Comparison of ENCODE assay signal across 1 cellular context in the genomic region with DNA sequence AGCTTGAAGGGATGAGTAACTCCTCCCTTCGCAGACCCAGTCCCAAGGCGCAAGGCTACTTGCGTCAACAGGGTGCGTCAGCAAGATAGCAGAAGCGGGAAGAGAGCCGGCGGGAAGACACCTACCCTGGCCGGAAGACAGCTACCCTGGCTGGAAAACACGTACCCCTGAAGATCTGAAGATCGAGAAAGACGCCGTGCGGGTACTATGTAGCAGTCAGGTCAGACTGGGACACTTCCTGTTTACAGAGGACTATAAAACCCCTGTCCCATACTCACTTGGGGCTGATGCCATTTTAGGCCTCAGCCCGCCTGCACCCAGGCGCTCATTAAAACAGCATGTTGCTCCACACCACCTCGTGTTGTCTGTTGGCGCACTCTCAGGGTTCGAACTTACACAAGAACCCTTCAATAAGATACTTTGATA.
TF ChIP-seq lines count a peak whose summit lies in the region.

No MANE protein-coding gene starts in this region.

TF ChIP-seq in K562, 482 proteins besides CTCF, POLR2A, EP300 and RAD21 (continued from another document and continues in another):
- TF ChIP-seq ERF (CRISPR knock-in tag; IDR thresholded peaks at IDR 0.05) = no peak
- TF ChIP-seq MCM7 (IDR thresholded peaks at IDR 0.05) = no peak
- no peak for TF ChIP-seq NFIX (CRISPR knock-in tag; IDR thresholded peaks at IDR 0.05; ENCODE audit: low read depth)
- no peak for TF ChIP-seq NFXL1 (CRISPR knock-in tag; IDR thresholded peaks at IDR 0.05)
- TF ChIP-seq SNIP1 (IDR thresholded peaks at IDR 0.05; ENCODE audit: low read depth) = no peak
- no peak for TF ChIP-seq ETS2 (tag; IDR thresholded peaks at IDR 0.05; ENCODE audit: borderline replicate concordance, poor library complexity, severe bottlenecking)
- TF ChIP-seq ETV1 (tag; conservative IDR thresholded peaks at IDR 0.05; ENCODE audit: low read depth) = peak; percentile 77
- TF ChIP-seq TEAD1 (CRISPR knock-in tag; IDR thresholded peaks at IDR 0.05) = no peak
- TF ChIP-seq HDAC8 (tag; IDR thresholded peaks at IDR 0.05) = no peak
- no peak for TF ChIP-seq KAT7 (CRISPR knock-in tag; IDR thresholded peaks at IDR 0.05; ENCODE audit: borderline replicate concordance)
- TF ChIP-seq POLR2B (IDR thresholded peaks at IDR 0.05; ENCODE audit: low read depth, partially characterized antibody) = no peak
- TF ChIP-seq SMAD3 (CRISPR knock-in tag; conservative IDR thresholded peaks at IDR 0.05) = no peak
- TF ChIP-seq, protein P1, sequence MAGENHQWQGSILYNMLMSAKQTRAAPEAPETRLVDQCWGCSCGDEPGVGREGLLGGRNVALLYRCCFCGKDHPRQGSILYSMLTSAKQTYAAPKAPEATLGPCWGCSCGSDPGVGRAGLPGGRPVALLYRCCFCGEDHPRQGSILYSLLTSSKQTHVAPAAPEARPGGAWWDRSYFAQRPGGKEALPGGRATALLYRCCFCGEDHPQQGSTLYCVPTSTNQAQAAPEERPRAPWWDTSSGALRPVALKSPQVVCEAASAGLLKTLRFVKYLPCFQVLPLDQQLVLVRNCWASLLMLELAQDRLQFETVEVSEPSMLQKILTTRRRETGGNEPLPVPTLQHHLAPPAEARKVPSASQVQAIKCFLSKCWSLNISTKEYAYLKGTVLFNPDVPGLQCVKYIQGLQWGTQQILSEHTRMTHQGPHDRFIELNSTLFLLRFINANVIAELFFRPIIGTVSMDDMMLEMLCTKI (IDR thresholded peaks at IDR 0.05; ENCODE audit: partially characterized antibody) = no peak
- peak; percentile 89 for TF ChIP-seq L3MBTL2 (IDR thresholded peaks at IDR 0.05)
- TF ChIP-seq, protein P2, sequence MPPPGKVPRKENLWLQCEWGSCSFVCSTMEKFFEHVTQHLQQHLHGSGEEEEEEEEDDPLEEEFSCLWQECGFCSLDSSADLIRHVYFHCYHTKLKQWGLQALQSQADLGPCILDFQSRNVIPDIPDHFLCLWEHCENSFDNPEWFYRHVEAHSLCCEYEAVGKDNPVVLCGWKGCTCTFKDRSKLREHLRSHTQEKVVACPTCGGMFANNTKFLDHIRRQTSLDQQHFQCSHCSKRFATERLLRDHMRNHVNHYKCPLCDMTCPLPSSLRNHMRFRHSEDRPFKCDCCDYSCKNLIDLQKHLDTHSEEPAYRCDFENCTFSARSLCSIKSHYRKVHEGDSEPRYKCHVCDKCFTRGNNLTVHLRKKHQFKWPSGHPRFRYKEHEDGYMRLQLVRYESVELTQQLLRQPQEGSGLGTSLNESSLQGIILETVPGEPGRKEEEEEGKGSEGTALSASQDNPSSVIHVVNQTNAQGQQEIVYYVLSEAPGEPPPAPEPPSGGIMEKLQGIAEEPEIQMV (tag; conservative IDR thresholded peaks at IDR 0.05; ENCODE audit: low read depth) = no peak
- TF ChIP-seq HLTF (IDR thresholded peaks at IDR 0.05) = no peak
- no peak for TF ChIP-seq SP2 (IDR thresholded peaks at IDR 0.05; ENCODE audit: extremely low read depth, low read depth, low read length, poor library complexity, severe bottlenecking)
- TF ChIP-seq ZNF766 (CRISPR knock-in tag; conservative IDR thresholded peaks at IDR 0.05) = 0 out of 2 replicates have a peak, but pooled peaks have one; percentile 22
- TF ChIP-seq, protein P3, sequence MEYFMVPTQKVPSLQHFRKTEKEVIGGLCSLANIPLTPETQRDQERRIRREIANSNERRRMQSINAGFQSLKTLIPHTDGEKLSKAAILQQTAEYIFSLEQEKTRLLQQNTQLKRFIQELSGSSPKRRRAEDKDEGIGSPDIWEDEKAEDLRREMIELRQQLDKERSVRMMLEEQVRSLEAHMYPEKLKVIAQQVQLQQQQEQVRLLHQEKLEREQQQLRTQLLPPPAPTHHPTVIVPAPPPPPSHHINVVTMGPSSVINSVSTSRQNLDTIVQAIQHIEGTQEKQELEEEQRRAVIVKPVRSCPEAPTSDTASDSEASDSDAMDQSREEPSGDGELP (CRISPR knock-in tag; IDR thresholded peaks at IDR 0.05; ENCODE audit: borderline replicate concordance) = no peak
- peak; percentile 61; the same call in 1 of the 2 replicates for TF ChIP-seq CC2D1A (IDR thresholded peaks at IDR 0.05)
- TF ChIP-seq ZNF57 (CRISPR knock-in tag; IDR thresholded peaks at IDR 0.05) = no peak
- no peak for TF ChIP-seq ZNF282 (CRISPR knock-in tag; IDR thresholded peaks at IDR 0.05)
- no peak for TF ChIP-seq GABPB2 (CRISPR knock-in tag; conservative IDR thresholded peaks at IDR 0.05)
- 0 out of 2 replicates have a peak, but pooled peaks have one; percentile 12 for TF ChIP-seq MAFK (IDR thresholded peaks at IDR 0.05; ENCODE audit: low read length)
- TF ChIP-seq, protein P4, sequence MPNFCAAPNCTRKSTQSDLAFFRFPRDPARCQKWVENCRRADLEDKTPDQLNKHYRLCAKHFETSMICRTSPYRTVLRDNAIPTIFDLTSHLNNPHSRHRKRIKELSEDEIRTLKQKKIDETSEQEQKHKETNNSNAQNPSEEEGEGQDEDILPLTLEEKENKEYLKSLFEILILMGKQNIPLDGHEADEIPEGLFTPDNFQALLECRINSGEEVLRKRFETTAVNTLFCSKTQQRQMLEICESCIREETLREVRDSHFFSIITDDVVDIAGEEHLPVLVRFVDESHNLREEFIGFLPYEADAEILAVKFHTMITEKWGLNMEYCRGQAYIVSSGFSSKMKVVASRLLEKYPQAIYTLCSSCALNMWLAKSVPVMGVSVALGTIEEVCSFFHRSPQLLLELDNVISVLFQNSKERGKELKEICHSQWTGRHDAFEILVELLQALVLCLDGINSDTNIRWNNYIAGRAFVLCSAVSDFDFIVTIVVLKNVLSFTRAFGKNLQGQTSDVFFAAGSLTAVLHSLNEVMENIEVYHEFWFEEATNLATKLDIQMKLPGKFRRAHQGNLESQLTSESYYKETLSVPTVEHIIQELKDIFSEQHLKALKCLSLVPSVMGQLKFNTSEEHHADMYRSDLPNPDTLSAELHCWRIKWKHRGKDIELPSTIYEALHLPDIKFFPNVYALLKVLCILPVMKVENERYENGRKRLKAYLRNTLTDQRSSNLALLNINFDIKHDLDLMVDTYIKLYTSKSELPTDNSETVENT (CRISPR knock-in tag; IDR thresholded peaks at IDR 0.05) = no peak
- peak; percentile 50 for TF ChIP-seq MYC (IDR thresholded peaks at IDR 0.05; ENCODE audit: low read depth, low read length)
- peak; percentile 41; the same call in 1 of the 2 replicates for TF ChIP-seq MYC (CRISPR knock-in tag; IDR thresholded peaks at IDR 0.05; ENCODE audit: borderline replicate concordance, low read depth)
- TF ChIP-seq ZNF586 (CRISPR knock-in tag; conservative IDR thresholded peaks at IDR 0.05) = no peak
- no peak for TF ChIP-seq KHSRP (IDR thresholded peaks at IDR 0.05)
- no peak for TF ChIP-seq HDAC3 (IDR thresholded peaks at IDR 0.05; ENCODE audit: borderline replicate concordance, partially characterized antibody)
- TF ChIP-seq, protein P5, sequence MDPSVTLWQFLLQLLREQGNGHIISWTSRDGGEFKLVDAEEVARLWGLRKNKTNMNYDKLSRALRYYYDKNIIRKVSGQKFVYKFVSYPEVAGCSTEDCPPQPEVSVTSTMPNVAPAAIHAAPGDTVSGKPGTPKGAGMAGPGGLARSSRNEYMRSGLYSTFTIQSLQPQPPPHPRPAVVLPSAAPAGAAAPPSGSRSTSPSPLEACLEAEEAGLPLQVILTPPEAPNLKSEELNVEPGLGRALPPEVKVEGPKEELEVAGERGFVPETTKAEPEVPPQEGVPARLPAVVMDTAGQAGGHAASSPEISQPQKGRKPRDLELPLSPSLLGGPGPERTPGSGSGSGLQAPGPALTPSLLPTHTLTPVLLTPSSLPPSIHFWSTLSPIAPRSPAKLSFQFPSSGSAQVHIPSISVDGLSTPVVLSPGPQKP (CRISPR knock-in tag; IDR thresholded peaks at IDR 0.05) = no peak
- no peak for TF ChIP-seq CHD4 (IDR thresholded peaks at IDR 0.05; ENCODE audit: insufficient read depth, insufficient replicate concordance, low read depth, low read length, poor library complexity, severe bottlenecking)
- TF ChIP-seq DNMT1 (IDR thresholded peaks at IDR 0.05) = no peak
- no peak for TF ChIP-seq ZNF408 (CRISPR knock-in tag; IDR thresholded peaks at IDR 0.05; ENCODE audit: low read depth)
- no peak for TF ChIP-seq JUNB (CRISPR knock-in tag; conservative IDR thresholded peaks at IDR 0.05)
- TF ChIP-seq ETV5 (CRISPR knock-in tag; IDR thresholded peaks at IDR 0.05; ENCODE audit: low read depth) = 0 out of 2 replicates have a peak, but pooled peaks have one; percentile 47
- TF ChIP-seq NFIC (IDR thresholded peaks at IDR 0.05) = no peak
- TF ChIP-seq, protein P6, sequence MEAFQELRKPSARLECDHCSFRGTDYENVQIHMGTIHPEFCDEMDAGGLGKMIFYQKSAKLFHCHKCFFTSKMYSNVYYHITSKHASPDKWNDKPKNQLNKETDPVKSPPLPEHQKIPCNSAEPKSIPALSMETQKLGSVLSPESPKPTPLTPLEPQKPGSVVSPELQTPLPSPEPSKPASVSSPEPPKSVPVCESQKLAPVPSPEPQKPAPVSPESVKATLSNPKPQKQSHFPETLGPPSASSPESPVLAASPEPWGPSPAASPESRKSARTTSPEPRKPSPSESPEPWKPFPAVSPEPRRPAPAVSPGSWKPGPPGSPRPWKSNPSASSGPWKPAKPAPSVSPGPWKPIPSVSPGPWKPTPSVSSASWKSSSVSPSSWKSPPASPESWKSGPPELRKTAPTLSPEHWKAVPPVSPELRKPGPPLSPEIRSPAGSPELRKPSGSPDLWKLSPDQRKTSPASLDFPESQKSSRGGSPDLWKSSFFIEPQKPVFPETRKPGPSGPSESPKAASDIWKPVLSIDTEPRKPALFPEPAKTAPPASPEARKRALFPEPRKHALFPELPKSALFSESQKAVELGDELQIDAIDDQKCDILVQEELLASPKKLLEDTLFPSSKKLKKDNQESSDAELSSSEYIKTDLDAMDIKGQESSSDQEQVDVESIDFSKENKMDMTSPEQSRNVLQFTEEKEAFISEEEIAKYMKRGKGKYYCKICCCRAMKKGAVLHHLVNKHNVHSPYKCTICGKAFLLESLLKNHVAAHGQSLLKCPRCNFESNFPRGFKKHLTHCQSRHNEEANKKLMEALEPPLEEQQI (IDR thresholded peaks at IDR 0.05) = peak; percentile 50
- no peak for TF ChIP-seq ZNF778 (CRISPR knock-in tag; IDR thresholded peaks at IDR 0.05)
- TF ChIP-seq TAF1 (IDR thresholded peaks at IDR 0.05; ENCODE audit: control insufficient read depth, extremely low read depth, insufficient read depth, low read length, severe bottlenecking) = peak; percentile 34
- TF ChIP-seq, protein P7, sequence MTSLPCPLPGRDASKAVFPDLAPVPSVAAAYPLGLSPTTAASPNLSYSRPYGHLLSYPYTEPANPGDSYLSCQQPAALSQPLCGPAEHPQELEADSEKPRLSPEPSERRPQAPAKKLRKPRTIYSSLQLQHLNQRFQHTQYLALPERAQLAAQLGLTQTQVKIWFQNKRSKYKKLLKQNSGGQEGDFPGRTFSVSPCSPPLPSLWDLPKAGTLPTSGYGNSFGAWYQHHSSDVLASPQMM (CRISPR knock-in tag; IDR thresholded peaks at IDR 0.05) = no peak
- no peak for TF ChIP-seq TBP (optimal IDR thresholded peaks at IDR 0.05; ENCODE audit: low read depth, low read length)
- no peak for TF ChIP-seq ZNF143 (CRISPR knock-in tag; IDR thresholded peaks at IDR 0.05)
- TF ChIP-seq, protein P8, sequence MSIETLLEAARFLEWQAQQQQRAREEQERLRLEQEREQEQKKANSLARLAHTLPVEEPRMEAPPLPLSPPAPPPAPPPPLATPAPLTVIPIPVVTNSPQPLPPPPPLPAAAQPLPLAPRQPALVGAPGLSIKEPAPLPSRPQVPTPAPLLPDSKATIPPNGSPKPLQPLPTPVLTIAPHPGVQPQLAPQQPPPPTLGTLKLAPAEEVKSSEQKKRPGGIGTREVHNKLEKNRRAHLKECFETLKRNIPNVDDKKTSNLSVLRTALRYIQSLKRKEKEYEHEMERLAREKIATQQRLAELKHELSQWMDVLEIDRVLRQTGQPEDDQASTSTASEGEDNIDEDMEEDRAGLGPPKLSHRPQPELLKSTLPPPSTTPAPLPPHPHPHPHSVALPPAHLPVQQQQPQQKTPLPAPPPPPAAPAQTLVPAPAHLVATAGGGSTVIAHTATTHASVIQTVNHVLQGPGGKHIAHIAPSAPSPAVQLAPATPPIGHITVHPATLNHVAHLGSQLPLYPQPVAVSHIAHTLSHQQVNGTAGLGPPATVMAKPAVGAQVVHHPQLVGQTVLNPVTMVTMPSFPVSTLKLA (conservative IDR thresholded peaks at IDR 0.05) = no peak
- 0 out of 2 replicates have a peak, but pooled peaks have one; percentile 12 for TF ChIP-seq JUN (IDR thresholded peaks at IDR 0.05; ENCODE audit: borderline replicate concordance, low read depth, low read length)
- no peak for TF ChIP-seq JUN (CRISPR knock-in tag; IDR thresholded peaks at IDR 0.05; ENCODE audit: borderline replicate concordance)
- TF ChIP-seq, protein P9, sequence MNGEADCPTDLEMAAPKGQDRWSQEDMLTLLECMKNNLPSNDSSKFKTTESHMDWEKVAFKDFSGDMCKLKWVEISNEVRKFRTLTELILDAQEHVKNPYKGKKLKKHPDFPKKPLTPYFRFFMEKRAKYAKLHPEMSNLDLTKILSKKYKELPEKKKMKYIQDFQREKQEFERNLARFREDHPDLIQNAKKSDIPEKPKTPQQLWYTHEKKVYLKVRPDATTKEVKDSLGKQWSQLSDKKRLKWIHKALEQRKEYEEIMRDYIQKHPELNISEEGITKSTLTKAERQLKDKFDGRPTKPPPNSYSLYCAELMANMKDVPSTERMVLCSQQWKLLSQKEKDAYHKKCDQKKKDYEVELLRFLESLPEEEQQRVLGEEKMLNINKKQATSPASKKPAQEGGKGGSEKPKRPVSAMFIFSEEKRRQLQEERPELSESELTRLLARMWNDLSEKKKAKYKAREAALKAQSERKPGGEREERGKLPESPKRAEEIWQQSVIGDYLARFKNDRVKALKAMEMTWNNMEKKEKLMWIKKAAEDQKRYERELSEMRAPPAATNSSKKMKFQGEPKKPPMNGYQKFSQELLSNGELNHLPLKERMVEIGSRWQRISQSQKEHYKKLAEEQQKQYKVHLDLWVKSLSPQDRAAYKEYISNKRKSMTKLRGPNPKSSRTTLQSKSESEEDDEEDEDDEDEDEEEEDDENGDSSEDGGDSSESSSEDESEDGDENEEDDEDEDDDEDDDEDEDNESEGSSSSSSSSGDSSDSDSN (IDR thresholded peaks at IDR 0.05; ENCODE audit: borderline replicate concordance in 1 of 2, low read depth in 2 of 2, low read length in 2 of 2) = no peak
- TF ChIP-seq JUND (IDR thresholded peaks at IDR 0.05; ENCODE audit: borderline replicate concordance, low read depth, low read length) = 0 out of 2 replicates have a peak, but pooled peaks have one; percentile 35
- TF ChIP-seq JUND (tag; IDR thresholded peaks at IDR 0.05; ENCODE audit: borderline replicate concordance, low read depth, low read length) = peak; percentile 44; the same call in 1 of the 3 replicates
- no peak for TF ChIP-seq SIRT6 (IDR thresholded peaks at IDR 0.05; ENCODE audit: low read depth, low read length)
- no peak for TF ChIP-seq CHD2 (IDR thresholded peaks at IDR 0.05; ENCODE audit: low read depth, low read length)
- TF ChIP-seq ZC3H4 (CRISPR knock-in tag; IDR thresholded peaks at IDR 0.05; ENCODE audit: borderline replicate concordance) = no peak
- peak; percentile 96 for TF ChIP-seq MTA1 (IDR thresholded peaks at IDR 0.05; ENCODE audit: borderline replicate concordance)
- TF ChIP-seq, protein P10, sequence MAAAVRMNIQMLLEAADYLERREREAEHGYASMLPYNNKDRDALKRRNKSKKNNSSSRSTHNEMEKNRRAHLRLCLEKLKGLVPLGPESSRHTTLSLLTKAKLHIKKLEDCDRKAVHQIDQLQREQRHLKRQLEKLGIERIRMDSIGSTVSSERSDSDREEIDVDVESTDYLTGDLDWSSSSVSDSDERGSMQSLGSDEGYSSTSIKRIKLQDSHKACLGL (CRISPR knock-in tag; IDR thresholded peaks at IDR 0.05; ENCODE audit: borderline replicate concordance, poor library complexity, severe bottlenecking) = no peak
- TF ChIP-seq ZNF324 (CRISPR knock-in tag; IDR thresholded peaks at IDR 0.05) = no peak
- no peak for TF ChIP-seq ZNF124 (CRISPR knock-in tag; IDR thresholded peaks at IDR 0.05)
- TF ChIP-seq FOXK1 (CRISPR knock-in tag; IDR thresholded peaks at IDR 0.05; ENCODE audit: borderline replicate concordance) = no peak
